Comparison of ENCODE assay signal across 1 cellular context in genomic region chr6:82066196-82066595, GRCh38.
TF ChIP-seq lines count a peak whose summit lies in the region.

No MANE protein-coding gene starts in this region.

TF ChIP-seq in GM12878, 131 proteins besides CTCF, POLR2A, EP300 and RAD21 (continued from another document):
- no peak for TF ChIP-seq NBN (IDR thresholded peaks at IDR 0.05)
- no peak for TF ChIP-seq CBX5 (IDR thresholded peaks at IDR 0.05; ENCODE audit: low read depth)
- no peak for TF ChIP-seq ETV6 (conservative IDR thresholded peaks at IDR 0.05 in 1 of 2, IDR thresholded peaks at IDR 0.05 in 1 of 2; ENCODE audit: borderline replicate concordance in 1 of 2, low read depth in 1 of 2)
- no peak for TF ChIP-seq KAT2A (conservative IDR thresholded peaks at IDR 0.05; ENCODE audit: control insufficient read depth, low read depth, low read length)
